In the genomic region with DNA sequence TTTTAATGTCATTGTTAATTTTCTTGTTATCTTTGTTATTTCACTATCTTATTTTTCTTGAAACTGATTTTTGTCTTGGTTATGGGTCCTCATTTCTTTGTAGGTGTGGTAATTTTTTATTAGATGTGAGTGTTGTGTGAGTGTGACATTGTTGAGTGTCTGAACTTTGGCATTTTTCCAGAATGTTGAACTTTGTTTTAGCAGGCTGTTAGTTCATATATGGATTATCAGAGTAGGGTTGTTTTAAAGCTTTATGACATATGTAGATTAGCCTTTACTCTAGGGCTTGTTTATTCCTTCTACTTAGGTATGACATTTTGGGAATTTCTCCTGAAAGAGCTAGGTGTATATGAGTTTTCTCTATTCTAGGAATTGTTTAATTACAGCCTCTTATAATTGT, we compare ENCODE assay signal across 1 cellular context.
TF ChIP-seq lines count a peak whose summit lies in the region.

No MANE protein-coding gene starts in this region.

TF ChIP-seq in HepG2, 621 proteins besides CTCF, POLR2A, EP300 and RAD21 (continued from another document):
- TF ChIP-seq, protein P1, sequence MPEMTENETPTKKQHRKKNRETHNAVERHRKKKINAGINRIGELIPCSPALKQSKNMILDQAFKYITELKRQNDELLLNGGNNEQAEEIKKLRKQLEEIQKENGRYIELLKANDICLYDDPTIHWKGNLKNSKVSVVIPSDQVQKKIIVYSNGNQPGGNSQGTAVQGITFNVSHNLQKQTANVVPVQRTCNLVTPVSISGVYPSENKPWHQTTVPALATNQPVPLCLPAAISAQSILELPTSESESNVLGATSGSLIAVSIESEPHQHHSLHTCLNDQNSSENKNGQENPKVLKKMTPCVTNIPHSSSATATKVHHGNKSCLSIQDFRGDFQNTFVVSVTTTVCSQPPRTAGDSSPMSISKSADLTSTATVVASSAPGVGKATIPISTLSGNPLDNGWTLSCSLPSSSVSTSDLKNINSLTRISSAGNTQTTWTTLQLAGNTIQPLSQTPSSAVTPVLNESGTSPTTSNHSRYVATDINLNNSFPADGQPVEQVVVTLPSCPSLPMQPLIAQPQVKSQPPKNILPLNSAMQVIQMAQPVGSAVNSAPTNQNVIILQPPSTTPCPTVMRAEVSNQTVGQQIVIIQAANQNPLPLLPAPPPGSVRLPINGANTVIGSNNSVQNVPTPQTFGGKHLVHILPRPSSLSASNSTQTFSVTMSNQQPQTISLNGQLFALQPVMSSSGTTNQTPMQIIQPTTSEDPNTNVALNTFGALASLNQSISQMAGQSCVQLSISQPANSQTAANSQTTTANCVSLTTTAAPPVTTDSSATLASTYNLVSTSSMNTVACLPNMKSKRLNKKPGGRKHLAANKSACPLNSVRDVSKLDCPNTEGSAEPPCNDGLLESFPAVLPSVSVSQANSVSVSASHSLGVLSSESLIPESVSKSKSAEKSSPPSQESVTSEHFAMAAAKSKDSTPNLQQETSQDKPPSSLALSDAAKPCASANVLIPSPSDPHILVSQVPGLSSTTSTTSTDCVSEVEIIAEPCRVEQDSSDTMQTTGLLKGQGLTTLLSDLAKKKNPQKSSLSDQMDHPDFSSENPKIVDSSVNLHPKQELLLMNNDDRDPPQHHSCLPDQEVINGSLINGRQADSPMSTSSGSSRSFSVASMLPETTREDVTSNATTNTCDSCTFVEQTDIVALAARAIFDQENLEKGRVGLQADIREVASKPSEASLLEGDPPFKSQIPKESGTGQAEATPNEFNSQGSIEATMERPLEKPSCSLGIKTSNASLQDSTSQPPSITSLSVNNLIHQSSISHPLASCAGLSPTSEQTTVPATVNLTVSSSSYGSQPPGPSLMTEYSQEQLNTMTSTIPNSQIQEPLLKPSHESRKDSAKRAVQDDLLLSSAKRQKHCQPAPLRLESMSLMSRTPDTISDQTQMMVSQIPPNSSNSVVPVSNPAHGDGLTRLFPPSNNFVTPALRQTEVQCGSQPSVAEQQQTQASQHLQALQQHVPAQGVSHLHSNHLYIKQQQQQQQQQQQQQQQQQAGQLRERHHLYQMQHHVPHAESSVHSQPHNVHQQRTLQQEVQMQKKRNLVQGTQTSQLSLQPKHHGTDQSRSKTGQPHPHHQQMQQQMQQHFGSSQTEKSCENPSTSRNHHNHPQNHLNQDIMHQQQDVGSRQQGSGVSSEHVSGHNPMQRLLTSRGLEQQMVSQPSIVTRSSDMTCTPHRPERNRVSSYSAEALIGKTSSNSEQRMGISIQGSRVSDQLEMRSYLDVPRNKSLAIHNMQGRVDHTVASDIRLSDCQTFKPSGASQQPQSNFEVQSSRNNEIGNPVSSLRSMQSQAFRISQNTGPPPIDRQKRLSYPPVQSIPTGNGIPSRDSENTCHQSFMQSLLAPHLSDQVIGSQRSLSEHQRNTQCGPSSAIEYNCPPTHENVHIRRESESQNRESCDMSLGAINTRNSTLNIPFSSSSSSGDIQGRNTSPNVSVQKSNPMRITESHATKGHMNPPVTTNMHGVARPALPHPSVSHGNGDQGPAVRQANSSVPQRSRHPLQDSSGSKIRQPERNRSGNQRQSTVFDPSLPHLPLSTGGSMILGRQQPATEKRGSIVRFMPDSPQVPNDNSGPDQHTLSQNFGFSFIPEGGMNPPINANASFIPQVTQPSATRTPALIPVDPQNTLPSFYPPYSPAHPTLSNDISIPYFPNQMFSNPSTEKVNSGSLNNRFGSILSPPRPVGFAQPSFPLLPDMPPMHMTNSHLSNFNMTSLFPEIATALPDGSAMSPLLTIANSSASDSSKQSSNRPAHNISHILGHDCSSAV (CRISPR knock-in tag; IDR thresholded peaks at IDR 0.05; ENCODE audit: borderline replicate concordance): no peak
- TF ChIP-seq ZNF121 (CRISPR knock-in tag; IDR thresholded peaks at IDR 0.05) (no peak), ZNF343 (CRISPR knock-in tag; IDR thresholded peaks at IDR 0.05) (no peak), BCL6 (CRISPR knock-in tag; IDR thresholded peaks at IDR 0.05) (no peak), NCOA1 (CRISPR knock-in tag; IDR thresholded peaks at IDR 0.05) (no peak), ZNF136 (CRISPR knock-in tag; IDR thresholded peaks at IDR 0.05; ENCODE audit: low read depth) (no peak), ZSCAN12 (CRISPR knock-in tag; IDR thresholded peaks at IDR 0.05) (no peak), RBAK (CRISPR knock-in tag; IDR thresholded peaks at IDR 0.05) (no peak), ZNF782 (CRISPR knock-in tag; IDR thresholded peaks at IDR 0.05; ENCODE audit: borderline replicate concordance) (no peak)
- TF ChIP-seq, protein P2, sequence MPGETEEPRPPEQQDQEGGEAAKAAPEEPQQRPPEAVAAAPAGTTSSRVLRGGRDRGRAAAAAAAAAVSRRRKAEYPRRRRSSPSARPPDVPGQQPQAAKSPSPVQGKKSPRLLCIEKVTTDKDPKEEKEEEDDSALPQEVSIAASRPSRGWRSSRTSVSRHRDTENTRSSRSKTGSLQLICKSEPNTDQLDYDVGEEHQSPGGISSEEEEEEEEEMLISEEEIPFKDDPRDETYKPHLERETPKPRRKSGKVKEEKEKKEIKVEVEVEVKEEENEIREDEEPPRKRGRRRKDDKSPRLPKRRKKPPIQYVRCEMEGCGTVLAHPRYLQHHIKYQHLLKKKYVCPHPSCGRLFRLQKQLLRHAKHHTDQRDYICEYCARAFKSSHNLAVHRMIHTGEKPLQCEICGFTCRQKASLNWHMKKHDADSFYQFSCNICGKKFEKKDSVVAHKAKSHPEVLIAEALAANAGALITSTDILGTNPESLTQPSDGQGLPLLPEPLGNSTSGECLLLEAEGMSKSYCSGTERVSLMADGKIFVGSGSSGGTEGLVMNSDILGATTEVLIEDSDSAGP (CRISPR knock-in tag; IDR thresholded peaks at IDR 0.05; ENCODE audit: borderline replicate concordance): no peak
